ENCODE assay signal across 1 cellular context in genomic region chr6:30515967-30516753, GRCh38.
TF ChIP-seq lines count a peak whose summit lies in the region.

No MANE protein-coding gene starts in this region.

TF ChIP-seq in HepG2, 621 proteins besides CTCF, POLR2A, EP300 and RAD21 (continued from another document and continues in another):
- TF ChIP-seq, protein P1, sequence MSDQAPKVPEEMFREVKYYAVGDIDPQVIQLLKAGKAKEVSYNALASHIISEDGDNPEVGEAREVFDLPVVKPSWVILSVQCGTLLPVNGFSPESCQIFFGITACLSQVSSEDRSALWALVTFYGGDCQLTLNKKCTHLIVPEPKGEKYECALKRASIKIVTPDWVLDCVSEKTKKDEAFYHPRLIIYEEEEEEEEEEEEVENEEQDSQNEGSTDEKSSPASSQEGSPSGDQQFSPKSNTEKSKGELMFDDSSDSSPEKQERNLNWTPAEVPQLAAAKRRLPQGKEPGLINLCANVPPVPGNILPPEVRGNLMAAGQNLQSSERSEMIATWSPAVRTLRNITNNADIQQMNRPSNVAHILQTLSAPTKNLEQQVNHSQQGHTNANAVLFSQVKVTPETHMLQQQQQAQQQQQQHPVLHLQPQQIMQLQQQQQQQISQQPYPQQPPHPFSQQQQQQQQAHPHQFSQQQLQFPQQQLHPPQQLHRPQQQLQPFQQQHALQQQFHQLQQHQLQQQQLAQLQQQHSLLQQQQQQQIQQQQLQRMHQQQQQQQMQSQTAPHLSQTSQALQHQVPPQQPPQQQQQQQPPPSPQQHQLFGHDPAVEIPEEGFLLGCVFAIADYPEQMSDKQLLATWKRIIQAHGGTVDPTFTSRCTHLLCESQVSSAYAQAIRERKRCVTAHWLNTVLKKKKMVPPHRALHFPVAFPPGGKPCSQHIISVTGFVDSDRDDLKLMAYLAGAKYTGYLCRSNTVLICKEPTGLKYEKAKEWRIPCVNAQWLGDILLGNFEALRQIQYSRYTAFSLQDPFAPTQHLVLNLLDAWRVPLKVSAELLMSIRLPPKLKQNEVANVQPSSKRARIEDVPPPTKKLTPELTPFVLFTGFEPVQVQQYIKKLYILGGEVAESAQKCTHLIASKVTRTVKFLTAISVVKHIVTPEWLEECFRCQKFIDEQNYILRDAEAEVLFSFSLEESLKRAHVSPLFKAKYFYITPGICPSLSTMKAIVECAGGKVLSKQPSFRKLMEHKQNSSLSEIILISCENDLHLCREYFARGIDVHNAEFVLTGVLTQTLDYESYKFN (CRISPR knock-in tag; conservative IDR thresholded peaks at IDR 0.05), result peak; percentile 90
- peak; percentile 38; the same call in 1 of the 2 replicates for TF ChIP-seq ZFP37 (CRISPR knock-in tag; IDR thresholded peaks at IDR 0.05; ENCODE audit: borderline replicate concordance)
- TF ChIP-seq HNRNPLL (IDR thresholded peaks at IDR 0.05; ENCODE audit: low read depth, low read length, poor library complexity, severe bottlenecking), result peak; percentile 97
- TF ChIP-seq, protein P2, sequence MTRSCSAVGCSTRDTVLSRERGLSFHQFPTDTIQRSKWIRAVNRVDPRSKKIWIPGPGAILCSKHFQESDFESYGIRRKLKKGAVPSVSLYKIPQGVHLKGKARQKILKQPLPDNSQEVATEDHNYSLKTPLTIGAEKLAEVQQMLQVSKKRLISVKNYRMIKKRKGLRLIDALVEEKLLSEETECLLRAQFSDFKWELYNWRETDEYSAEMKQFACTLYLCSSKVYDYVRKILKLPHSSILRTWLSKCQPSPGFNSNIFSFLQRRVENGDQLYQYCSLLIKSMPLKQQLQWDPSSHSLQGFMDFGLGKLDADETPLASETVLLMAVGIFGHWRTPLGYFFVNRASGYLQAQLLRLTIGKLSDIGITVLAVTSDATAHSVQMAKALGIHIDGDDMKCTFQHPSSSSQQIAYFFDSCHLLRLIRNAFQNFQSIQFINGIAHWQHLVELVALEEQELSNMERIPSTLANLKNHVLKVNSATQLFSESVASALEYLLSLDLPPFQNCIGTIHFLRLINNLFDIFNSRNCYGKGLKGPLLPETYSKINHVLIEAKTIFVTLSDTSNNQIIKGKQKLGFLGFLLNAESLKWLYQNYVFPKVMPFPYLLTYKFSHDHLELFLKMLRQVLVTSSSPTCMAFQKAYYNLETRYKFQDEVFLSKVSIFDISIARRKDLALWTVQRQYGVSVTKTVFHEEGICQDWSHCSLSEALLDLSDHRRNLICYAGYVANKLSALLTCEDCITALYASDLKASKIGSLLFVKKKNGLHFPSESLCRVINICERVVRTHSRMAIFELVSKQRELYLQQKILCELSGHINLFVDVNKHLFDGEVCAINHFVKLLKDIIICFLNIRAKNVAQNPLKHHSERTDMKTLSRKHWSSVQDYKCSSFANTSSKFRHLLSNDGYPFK (CRISPR knock-in tag; IDR thresholded peaks at IDR 0.05; ENCODE audit: borderline replicate concordance), result peak; percentile 54; the same call in 1 of the 2 replicates
- no peak for TF ChIP-seq ZNF549 (CRISPR knock-in tag; IDR thresholded peaks at IDR 0.05)
- TF ChIP-seq ZNF547 (CRISPR knock-in tag; IDR thresholded peaks at IDR 0.05), result no peak
- TF ChIP-seq SNAPC2 (CRISPR knock-in tag; IDR thresholded peaks at IDR 0.05), result peak; percentile 44; the same call in 1 of the 2 replicates
- no peak for TF ChIP-seq ZNF790 (CRISPR knock-in tag; IDR thresholded peaks at IDR 0.05; ENCODE audit: borderline replicate concordance)
- peak; percentile 79 for TF ChIP-seq TEAD3 (CRISPR knock-in tag; optimal IDR thresholded peaks at IDR 0.05; ENCODE audit: borderline replicate concordance)
- peak; percentile 70 for TF ChIP-seq RBFOX2 (IDR thresholded peaks at IDR 0.05; ENCODE audit: low read depth, low read length)
- TF ChIP-seq, protein P3, sequence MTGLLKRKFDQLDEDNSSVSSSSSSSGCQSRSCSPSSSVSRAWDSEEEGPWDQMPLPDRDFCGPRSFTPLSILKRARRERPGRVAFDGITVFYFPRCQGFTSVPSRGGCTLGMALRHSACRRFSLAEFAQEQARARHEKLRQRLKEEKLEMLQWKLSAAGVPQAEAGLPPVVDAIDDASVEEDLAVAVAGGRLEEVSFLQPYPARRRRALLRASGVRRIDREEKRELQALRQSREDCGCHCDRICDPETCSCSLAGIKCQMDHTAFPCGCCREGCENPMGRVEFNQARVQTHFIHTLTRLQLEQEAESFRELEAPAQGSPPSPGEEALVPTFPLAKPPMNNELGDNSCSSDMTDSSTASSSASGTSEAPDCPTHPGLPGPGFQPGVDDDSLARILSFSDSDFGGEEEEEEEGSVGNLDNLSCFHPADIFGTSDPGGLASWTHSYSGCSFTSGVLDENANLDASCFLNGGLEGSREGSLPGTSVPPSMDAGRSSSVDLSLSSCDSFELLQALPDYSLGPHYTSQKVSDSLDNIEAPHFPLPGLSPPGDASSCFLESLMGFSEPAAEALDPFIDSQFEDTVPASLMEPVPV (CRISPR knock-in tag; IDR thresholded peaks at IDR 0.05), result no peak
- no peak for TF ChIP-seq ZNF7 (CRISPR knock-in tag; IDR thresholded peaks at IDR 0.05)
- TF ChIP-seq JUN (CRISPR knock-in tag; IDR thresholded peaks at IDR 0.05), result no peak
- TF ChIP-seq, protein P4, sequence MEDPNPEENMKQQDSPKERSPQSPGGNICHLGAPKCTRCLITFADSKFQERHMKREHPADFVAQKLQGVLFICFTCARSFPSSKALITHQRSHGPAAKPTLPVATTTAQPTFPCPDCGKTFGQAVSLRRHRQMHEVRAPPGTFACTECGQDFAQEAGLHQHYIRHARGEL (CRISPR knock-in tag; IDR thresholded peaks at IDR 0.05), result no peak
- TF ChIP-seq, protein P5, sequence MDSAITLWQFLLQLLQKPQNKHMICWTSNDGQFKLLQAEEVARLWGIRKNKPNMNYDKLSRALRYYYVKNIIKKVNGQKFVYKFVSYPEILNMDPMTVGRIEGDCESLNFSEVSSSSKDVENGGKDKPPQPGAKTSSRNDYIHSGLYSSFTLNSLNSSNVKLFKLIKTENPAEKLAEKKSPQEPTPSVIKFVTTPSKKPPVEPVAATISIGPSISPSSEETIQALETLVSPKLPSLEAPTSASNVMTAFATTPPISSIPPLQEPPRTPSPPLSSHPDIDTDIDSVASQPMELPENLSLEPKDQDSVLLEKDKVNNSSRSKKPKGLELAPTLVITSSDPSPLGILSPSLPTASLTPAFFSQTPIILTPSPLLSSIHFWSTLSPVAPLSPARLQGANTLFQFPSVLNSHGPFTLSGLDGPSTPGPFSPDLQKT (CRISPR knock-in tag; IDR thresholded peaks at IDR 0.05; ENCODE audit: borderline replicate concordance), result no peak
- peak in 1 of 2 experiments; percentile 36; a peak in 1 of 4 replicates for TF ChIP-seq NR2F1 (CRISPR knock-in tag; IDR thresholded peaks at IDR 0.05)
- peak; percentile 98 for TF ChIP-seq CEBPG (CRISPR knock-in tag; IDR thresholded peaks at IDR 0.05)
- peak; percentile 96 for TF ChIP-seq ZNF605 (CRISPR knock-in tag; IDR thresholded peaks at IDR 0.05)
- TF ChIP-seq TEF (CRISPR knock-in tag; IDR thresholded peaks at IDR 0.05), result peak; percentile 98
- TF ChIP-seq ZNF501 (CRISPR knock-in tag; IDR thresholded peaks at IDR 0.05), result peak; percentile 86
- TF ChIP-seq PITX1 (CRISPR knock-in tag; IDR thresholded peaks at IDR 0.05), result no peak; the same call in 1 of the 2 replicates
- no peak for TF ChIP-seq ZNF747 (CRISPR knock-in tag; IDR thresholded peaks at IDR 0.05; ENCODE audit: borderline replicate concordance)
- peak; percentile 69; the same call in 1 of the 2 replicates for TF ChIP-seq HOXA5 (CRISPR knock-in tag; IDR thresholded peaks at IDR 0.05)
- TF ChIP-seq NCOA1 (CRISPR knock-in tag; IDR thresholded peaks at IDR 0.05), result no peak
- TF ChIP-seq SOX5 (CRISPR knock-in tag; IDR thresholded peaks at IDR 0.05; ENCODE audit: borderline replicate concordance), result 0 out of 2 replicates have a peak, but pooled peaks have one; percentile 60
- TF ChIP-seq, protein P6, sequence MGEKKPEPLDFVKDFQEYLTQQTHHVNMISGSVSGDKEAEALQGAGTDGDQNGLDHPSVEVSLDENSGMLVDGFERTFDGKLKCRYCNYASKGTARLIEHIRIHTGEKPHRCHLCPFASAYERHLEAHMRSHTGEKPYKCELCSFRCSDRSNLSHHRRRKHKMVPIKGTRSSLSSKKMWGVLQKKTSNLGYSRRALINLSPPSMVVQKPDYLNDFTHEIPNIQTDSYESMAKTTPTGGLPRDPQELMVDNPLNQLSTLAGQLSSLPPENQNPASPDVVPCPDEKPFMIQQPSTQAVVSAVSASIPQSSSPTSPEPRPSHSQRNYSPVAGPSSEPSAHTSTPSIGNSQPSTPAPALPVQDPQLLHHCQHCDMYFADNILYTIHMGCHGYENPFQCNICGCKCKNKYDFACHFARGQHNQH (CRISPR knock-in tag; IDR thresholded peaks at IDR 0.05), result peak; percentile 96
- TF ChIP-seq, protein P7, sequence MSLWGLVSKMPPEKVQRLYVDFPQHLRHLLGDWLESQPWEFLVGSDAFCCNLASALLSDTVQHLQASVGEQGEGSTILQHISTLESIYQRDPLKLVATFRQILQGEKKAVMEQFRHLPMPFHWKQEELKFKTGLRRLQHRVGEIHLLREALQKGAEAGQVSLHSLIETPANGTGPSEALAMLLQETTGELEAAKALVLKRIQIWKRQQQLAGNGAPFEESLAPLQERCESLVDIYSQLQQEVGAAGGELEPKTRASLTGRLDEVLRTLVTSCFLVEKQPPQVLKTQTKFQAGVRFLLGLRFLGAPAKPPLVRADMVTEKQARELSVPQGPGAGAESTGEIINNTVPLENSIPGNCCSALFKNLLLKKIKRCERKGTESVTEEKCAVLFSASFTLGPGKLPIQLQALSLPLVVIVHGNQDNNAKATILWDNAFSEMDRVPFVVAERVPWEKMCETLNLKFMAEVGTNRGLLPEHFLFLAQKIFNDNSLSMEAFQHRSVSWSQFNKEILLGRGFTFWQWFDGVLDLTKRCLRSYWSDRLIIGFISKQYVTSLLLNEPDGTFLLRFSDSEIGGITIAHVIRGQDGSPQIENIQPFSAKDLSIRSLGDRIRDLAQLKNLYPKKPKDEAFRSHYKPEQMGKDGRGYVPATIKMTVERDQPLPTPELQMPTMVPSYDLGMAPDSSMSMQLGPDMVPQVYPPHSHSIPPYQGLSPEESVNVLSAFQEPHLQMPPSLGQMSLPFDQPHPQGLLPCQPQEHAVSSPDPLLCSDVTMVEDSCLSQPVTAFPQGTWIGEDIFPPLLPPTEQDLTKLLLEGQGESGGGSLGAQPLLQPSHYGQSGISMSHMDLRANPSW (CRISPR knock-in tag; IDR thresholded peaks at IDR 0.05; ENCODE audit: borderline replicate concordance), result peak; percentile 91
- TF ChIP-seq TSC22D2 (CRISPR knock-in tag; IDR thresholded peaks at IDR 0.05; ENCODE audit: borderline replicate concordance), result no peak
- TF ChIP-seq, protein P8, sequence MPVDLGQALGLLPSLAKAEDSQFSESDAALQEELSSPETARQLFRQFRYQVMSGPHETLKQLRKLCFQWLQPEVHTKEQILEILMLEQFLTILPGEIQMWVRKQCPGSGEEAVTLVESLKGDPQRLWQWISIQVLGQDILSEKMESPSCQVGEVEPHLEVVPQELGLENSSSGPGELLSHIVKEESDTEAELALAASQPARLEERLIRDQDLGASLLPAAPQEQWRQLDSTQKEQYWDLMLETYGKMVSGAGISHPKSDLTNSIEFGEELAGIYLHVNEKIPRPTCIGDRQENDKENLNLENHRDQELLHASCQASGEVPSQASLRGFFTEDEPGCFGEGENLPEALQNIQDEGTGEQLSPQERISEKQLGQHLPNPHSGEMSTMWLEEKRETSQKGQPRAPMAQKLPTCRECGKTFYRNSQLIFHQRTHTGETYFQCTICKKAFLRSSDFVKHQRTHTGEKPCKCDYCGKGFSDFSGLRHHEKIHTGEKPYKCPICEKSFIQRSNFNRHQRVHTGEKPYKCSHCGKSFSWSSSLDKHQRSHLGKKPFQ (CRISPR knock-in tag; IDR thresholded peaks at IDR 0.05; ENCODE audit: insufficient replicate concordance), result peak; percentile 93
- TF ChIP-seq POGZ (CRISPR knock-in tag; IDR thresholded peaks at IDR 0.05), result peak; percentile 92
- TF ChIP-seq, protein P9, sequence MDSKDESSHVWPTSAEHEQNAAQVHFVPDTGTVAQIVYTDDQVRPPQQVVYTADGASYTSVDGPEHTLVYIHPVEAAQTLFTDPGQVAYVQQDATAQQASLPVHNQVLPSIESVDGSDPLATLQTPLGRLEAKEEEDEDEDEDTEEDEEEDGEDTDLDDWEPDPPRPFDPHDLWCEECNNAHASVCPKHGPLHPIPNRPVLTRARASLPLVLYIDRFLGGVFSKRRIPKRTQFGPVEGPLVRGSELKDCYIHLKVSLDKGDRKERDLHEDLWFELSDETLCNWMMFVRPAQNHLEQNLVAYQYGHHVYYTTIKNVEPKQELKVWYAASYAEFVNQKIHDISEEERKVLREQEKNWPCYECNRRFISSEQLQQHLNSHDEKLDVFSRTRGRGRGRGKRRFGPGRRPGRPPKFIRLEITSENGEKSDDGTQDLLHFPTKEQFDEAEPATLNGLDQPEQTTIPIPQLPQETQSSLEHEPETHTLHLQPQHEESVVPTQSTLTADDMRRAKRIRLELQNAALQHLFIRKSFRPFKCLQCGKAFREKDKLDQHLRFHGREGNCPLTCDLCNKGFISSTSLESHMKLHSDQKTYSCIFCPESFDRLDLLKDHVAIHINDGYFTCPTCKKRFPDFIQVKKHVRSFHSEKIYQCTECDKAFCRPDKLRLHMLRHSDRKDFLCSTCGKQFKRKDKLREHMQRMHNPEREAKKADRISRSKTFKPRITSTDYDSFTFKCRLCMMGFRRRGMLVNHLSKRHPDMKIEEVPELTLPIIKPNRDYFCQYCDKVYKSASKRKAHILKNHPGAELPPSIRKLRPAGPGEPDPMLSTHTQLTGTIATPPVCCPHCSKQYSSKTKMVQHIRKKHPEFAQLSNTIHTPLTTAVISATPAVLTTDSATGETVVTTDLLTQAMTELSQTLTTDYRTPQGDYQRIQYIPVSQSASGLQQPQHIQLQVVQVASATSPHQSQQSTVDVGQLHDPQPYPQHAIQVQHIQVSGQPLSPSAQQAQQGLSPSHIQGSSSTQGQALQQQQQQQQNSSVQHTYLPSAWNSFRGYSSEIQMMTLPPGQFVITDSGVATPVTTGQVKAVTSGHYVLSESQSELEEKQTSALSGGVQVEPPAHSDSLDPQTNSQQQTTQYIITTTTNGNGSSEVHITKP (CRISPR knock-in tag; IDR thresholded peaks at IDR 0.05; ENCODE audit: low read depth), result no peak; the same call in 1 of the 2 replicates
- TF ChIP-seq, protein P10, sequence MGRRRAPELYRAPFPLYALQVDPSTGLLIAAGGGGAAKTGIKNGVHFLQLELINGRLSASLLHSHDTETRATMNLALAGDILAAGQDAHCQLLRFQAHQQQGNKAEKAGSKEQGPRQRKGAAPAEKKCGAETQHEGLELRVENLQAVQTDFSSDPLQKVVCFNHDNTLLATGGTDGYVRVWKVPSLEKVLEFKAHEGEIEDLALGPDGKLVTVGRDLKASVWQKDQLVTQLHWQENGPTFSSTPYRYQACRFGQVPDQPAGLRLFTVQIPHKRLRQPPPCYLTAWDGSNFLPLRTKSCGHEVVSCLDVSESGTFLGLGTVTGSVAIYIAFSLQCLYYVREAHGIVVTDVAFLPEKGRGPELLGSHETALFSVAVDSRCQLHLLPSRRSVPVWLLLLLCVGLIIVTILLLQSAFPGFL (CRISPR knock-in tag; IDR thresholded peaks at IDR 0.05), result no peak
- TF ChIP-seq, protein P11, sequence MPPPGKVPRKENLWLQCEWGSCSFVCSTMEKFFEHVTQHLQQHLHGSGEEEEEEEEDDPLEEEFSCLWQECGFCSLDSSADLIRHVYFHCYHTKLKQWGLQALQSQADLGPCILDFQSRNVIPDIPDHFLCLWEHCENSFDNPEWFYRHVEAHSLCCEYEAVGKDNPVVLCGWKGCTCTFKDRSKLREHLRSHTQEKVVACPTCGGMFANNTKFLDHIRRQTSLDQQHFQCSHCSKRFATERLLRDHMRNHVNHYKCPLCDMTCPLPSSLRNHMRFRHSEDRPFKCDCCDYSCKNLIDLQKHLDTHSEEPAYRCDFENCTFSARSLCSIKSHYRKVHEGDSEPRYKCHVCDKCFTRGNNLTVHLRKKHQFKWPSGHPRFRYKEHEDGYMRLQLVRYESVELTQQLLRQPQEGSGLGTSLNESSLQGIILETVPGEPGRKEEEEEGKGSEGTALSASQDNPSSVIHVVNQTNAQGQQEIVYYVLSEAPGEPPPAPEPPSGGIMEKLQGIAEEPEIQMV (CRISPR knock-in tag; IDR thresholded peaks at IDR 0.05; ENCODE audit: low read depth), result no peak
